Comparison of ENCODE assay signal across 14 cellular contexts in genomic region chr2:239700946-239701345, GRCh38.
DNase-seq lines count a peak whose midpoint lies in the region; ATAC-seq and TF ChIP-seq lines count a peak whose summit lies in the region.
"Had no signal": no experiment of that assay in that cellular context is flagged by ENCODE, and none has a peak within 500 bp of the region (broad histone marks: within the 10 kb centered on the region; RNA-seq: fewer than 3 reads in every experiment).

No MANE protein-coding gene starts in this region.

- in situ Hi-C loops in G401 (cut with HindIII; ENCODE audit: low sequenced_read_pairs): no loop called here

- no peak for TF ChIP-seq POLR2A in esophagus squamous epithelium (IDR thresholded peaks at IDR 0.05)

- H3K27me3 ChIP-seq in esophagus squamous epithelium: peaks cover 0 to 9% (median 0%) of the 10 kb centered on the region in 4 donors

- no peak overlapping the region for H3K4me3 ChIP-seq in esophagus squamous epithelium

- peak; percentile 68 for ATAC-seq in sciatic nerve
- ATAC-seq: PC-3 had no signal

- WGBS in esophagus squamous epithelium, 2 donors: 61 to 63% methylated on average over 8 of the region's 8 CpGs

- H3K9me3 ChIP-seq in esophagus squamous epithelium: peaks cover 0 to 2% (median 0%) of the 10 kb centered on the region in 3 donors

- H3K36me3 ChIP-seq in esophagus squamous epithelium: no peaks in the 10 kb centered on the region

- no peaks in the 10 kb centered on the region for H3K4me1 ChIP-seq in esophagus squamous epithelium

- DNase-seq in G401 (ENCODE audit: low spot score): peak; percentile 24
- DNase-seq in cerebellar cortex (ENCODE audit: low spot score): peak; percentile 22
- peak; percentile 19 to 65 for DNase-seq in hippocampal formation (lab: John Stamatoyannopoulos, UW)
- peak; percentile 37 for DNase-seq in sciatic nerve (ENCODE audit: low spot score)
- DNase-seq in NCI-H128 (lab: John Stamatoyannopoulos, UW; ENCODE audit: unreplicated experiment): no peak
- DNase-seq in amniotic stem cell (lab: John Stamatoyannopoulos, UW): no peak
- DNase-seq in esophagus squamous epithelium (lab: John Stamatoyannopoulos, UW): no peak
- DNase-seq: CD8-positive, alpha-beta memory T cell; DMS 273 treated with DMSO at 0.1 percent for 48 hours; NCI-H1694; NCI-H2107; NCI-H345; NCI-H69; PC-3 had no signal

- no peak overlapping the region for H3K27ac ChIP-seq in esophagus squamous epithelium

- TF ChIP-seq CTCF in esophagus squamous epithelium (IDR thresholded peaks at IDR 0.05): no peak

- intact Hi-C loops in sciatic nerve (cut with DNase I) (no loop called here), esophagus squamous epithelium (cut with DNase I) (no loop called here)

Comparison
In these comparisons a context has a peak if more than half of its experiments do, and no peak if none do; other contexts are left out.
1. DNase-seq: peak in G401 (single experiment), cerebellar cortex (single experiment), hippocampal formation (2 of 2) and sciatic nerve (single experiment); none in NCI-H128 (single experiment), amniotic stem cell (single experiment) and esophagus squamous epithelium (single experiment).